Comparison of ENCODE assay signal across 2 cellular contexts in genomic region chr2:74856004-74856578, GRCh38.
A peak's percentile ranks its signal among the peaks of the same experiment; 100 is the strongest.
TF ChIP-seq lines count a peak whose summit lies in the region.

No MANE protein-coding gene starts in this region.

TF ChIP-seq in IMR-90, 13 proteins besides CTCF, POLR2A, EP300 and RAD21:
- TF ChIP-seq CHD1 (IDR thresholded peaks at IDR 0.05; ENCODE audit: low read depth, low read length) (no peak), ELK1 (IDR thresholded peaks at IDR 0.05; ENCODE audit: borderline replicate concordance, low read depth, low read length) (no peak), BHLHE40 (IDR thresholded peaks at IDR 0.05; ENCODE audit: low read depth, low read length) (no peak), MXI1 (IDR thresholded peaks at IDR 0.05; ENCODE audit: borderline replicate concordance, low read depth, low read length) (no peak), RCOR1 (IDR thresholded peaks at IDR 0.05; ENCODE audit: insufficient replicate concordance, low read length) (no peak)

TF ChIP-seq in HepG2, 621 proteins besides CTCF, POLR2A, EP300 and RAD21 (continues in another document):
- peak; percentile 73 for TF ChIP-seq SALL1 (CRISPR knock-in tag; IDR thresholded peaks at IDR 0.05)
- no peak for TF ChIP-seq ZNF234 (CRISPR knock-in tag; conservative IDR thresholded peaks at IDR 0.05)
- TF ChIP-seq HDAC1 (CRISPR knock-in tag; IDR thresholded peaks at IDR 0.05): no peak; the same call in none of the 2 replicates
- TF ChIP-seq, protein P1, sequence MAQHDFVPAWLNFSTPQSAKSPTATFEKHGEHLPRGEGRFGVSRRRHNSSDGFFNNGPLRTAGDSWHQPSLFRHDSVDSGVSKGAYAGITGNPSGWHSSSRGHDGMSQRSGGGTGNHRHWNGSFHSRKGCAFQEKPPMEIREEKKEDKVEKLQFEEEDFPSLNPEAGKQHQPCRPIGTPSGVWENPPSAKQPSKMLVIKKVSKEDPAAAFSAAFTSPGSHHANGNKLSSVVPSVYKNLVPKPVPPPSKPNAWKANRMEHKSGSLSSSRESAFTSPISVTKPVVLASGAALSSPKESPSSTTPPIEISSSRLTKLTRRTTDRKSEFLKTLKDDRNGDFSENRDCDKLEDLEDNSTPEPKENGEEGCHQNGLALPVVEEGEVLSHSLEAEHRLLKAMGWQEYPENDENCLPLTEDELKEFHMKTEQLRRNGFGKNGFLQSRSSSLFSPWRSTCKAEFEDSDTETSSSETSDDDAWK (CRISPR knock-in tag; IDR thresholded peaks at IDR 0.05): no peak
- TF ChIP-seq, protein P2, sequence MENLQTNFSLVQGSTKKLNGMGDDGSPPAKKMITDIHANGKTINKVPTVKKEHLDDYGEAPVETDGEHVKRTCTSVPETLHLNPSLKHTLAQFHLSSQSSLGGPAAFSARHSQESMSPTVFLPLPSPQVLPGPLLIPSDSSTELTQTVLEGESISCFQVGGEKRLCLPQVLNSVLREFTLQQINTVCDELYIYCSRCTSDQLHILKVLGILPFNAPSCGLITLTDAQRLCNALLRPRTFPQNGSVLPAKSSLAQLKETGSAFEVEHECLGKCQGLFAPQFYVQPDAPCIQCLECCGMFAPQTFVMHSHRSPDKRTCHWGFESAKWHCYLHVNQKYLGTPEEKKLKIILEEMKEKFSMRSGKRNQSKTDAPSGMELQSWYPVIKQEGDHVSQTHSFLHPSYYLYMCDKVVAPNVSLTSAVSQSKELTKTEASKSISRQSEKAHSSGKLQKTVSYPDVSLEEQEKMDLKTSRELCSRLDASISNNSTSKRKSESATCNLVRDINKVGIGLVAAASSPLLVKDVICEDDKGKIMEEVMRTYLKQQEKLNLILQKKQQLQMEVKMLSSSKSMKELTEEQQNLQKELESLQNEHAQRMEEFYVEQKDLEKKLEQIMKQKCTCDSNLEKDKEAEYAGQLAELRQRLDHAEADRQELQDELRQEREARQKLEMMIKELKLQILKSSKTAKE (CRISPR knock-in tag; IDR thresholded peaks at IDR 0.05; ENCODE audit: borderline replicate concordance): peak; percentile 76; the same call in 1 of the 2 replicates
- TF ChIP-seq, protein P3, sequence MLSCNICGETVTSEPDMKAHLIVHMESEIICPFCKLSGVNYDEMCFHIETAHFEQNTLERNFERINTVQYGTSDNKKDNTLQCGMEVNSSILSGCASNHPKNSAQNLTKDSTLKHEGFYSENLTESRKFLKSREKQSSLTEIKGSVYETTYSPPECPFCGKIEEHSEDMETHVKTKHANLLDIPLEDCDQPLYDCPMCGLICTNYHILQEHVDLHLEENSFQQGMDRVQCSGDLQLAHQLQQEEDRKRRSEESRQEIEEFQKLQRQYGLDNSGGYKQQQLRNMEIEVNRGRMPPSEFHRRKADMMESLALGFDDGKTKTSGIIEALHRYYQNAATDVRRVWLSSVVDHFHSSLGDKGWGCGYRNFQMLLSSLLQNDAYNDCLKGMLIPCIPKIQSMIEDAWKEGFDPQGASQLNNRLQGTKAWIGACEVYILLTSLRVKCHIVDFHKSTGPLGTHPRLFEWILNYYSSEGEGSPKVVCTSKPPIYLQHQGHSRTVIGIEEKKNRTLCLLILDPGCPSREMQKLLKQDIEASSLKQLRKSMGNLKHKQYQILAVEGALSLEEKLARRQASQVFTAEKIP (CRISPR knock-in tag; IDR thresholded peaks at IDR 0.05; ENCODE audit: borderline replicate concordance): no peak
- TF ChIP-seq, protein P4, sequence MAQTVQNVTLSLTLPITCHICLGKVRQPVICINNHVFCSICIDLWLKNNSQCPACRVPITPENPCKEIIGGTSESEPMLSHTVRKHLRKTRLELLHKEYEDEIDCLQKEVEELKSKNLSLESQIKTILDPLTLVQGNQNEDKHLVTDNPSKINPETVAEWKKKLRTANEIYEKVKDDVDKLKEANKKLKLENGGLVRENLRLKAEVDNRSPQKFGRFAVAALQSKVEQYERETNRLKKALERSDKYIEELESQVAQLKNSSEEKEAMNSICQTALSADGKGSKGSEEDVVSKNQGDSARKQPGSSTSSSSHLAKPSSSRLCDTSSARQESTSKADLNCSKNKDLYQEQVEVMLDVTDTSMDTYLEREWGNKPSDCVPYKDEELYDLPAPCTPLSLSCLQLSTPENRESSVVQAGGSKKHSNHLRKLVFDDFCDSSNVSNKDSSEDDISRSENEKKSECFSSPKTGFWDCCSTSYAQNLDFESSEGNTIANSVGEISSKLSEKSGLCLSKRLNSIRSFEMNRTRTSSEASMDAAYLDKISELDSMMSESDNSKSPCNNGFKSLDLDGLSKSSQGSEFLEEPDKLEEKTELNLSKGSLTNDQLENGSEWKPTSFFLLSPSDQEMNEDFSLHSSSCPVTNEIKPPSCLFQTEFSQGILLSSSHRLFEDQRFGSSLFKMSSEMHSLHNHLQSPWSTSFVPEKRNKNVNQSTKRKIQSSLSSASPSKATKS (CRISPR knock-in tag; IDR thresholded peaks at IDR 0.05): no peak
- TF ChIP-seq, protein P5, sequence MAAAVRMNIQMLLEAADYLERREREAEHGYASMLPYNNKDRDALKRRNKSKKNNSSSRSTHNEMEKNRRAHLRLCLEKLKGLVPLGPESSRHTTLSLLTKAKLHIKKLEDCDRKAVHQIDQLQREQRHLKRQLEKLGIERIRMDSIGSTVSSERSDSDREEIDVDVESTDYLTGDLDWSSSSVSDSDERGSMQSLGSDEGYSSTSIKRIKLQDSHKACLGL (CRISPR knock-in tag; IDR thresholded peaks at IDR 0.05): peak; percentile 71; the same call in 1 of the 2 replicates
- no peak for TF ChIP-seq CHD4 (IDR thresholded peaks at IDR 0.05; ENCODE audit: borderline replicate concordance, low read length)
- TF ChIP-seq ZGPAT (CRISPR knock-in tag; IDR thresholded peaks at IDR 0.05): peak; percentile 92
- TF ChIP-seq SIN3A (IDR thresholded peaks at IDR 0.05; ENCODE audit: borderline replicate concordance, low read depth, low read length): peak; percentile 29; the same call in 1 of the 2 replicates
- no peak for TF ChIP-seq MYNN (CRISPR knock-in tag; IDR thresholded peaks at IDR 0.05; ENCODE audit: low read depth)
- no peak for TF ChIP-seq ZNF615 (CRISPR knock-in tag; IDR thresholded peaks at IDR 0.05; ENCODE audit: borderline replicate concordance)
- TF ChIP-seq ZNF775 (CRISPR knock-in tag; IDR thresholded peaks at IDR 0.05; ENCODE audit: borderline replicate concordance): no peak
- no peak for TF ChIP-seq JARID2 (CRISPR knock-in tag; IDR thresholded peaks at IDR 0.05; ENCODE audit: insufficient replicate concordance)
- peak; percentile 98 for TF ChIP-seq NCOA2 (CRISPR knock-in tag; IDR thresholded peaks at IDR 0.05)
- TF ChIP-seq SP5 (CRISPR knock-in tag; IDR thresholded peaks at IDR 0.05; ENCODE audit: borderline replicate concordance, low read depth): peak; percentile 100
- no peak; the same call in 1 of the 2 replicates for TF ChIP-seq SRY (CRISPR knock-in tag; IDR thresholded peaks at IDR 0.05)
- TF ChIP-seq SSRP1 (CRISPR knock-in tag; IDR thresholded peaks at IDR 0.05): 0 out of 2 replicates have a peak, but pooled peaks have one; percentile 67
- peak; percentile 90 for TF ChIP-seq CREM (IDR thresholded peaks at IDR 0.05)
- TF ChIP-seq CREM (CRISPR knock-in tag; IDR thresholded peaks at IDR 0.05): no peak
- 0 out of 2 replicates have a peak, but pooled peaks have one; percentile 71 for TF ChIP-seq SNAPC4 (CRISPR knock-in tag; IDR thresholded peaks at IDR 0.05)
- 0 out of 2 replicates have a peak, but pooled peaks have one; percentile 58 for TF ChIP-seq ZNF550 (CRISPR knock-in tag; IDR thresholded peaks at IDR 0.05; ENCODE audit: borderline replicate concordance)
- TF ChIP-seq FIP1L1 (IDR thresholded peaks at IDR 0.05; ENCODE audit: borderline replicate concordance, insufficient read depth, low read depth, low read length): no peak
- peak; percentile 32; the same call in 1 of the 2 replicates for TF ChIP-seq IRF2 (CRISPR knock-in tag; IDR thresholded peaks at IDR 0.05)
- TF ChIP-seq ZNF75D (CRISPR knock-in tag; IDR thresholded peaks at IDR 0.05; ENCODE audit: borderline replicate concordance): no peak
- no peak for TF ChIP-seq ZNF841 (CRISPR knock-in tag; IDR thresholded peaks at IDR 0.05; ENCODE audit: borderline replicate concordance)
- TF ChIP-seq CBX5 (CRISPR knock-in tag; IDR thresholded peaks at IDR 0.05; ENCODE audit: borderline replicate concordance): peak; percentile 86; the same call in 1 of the 2 replicates
- TF ChIP-seq ZNF331 (CRISPR knock-in tag; IDR thresholded peaks at IDR 0.05): peak; percentile 78
- TF ChIP-seq, protein P6, sequence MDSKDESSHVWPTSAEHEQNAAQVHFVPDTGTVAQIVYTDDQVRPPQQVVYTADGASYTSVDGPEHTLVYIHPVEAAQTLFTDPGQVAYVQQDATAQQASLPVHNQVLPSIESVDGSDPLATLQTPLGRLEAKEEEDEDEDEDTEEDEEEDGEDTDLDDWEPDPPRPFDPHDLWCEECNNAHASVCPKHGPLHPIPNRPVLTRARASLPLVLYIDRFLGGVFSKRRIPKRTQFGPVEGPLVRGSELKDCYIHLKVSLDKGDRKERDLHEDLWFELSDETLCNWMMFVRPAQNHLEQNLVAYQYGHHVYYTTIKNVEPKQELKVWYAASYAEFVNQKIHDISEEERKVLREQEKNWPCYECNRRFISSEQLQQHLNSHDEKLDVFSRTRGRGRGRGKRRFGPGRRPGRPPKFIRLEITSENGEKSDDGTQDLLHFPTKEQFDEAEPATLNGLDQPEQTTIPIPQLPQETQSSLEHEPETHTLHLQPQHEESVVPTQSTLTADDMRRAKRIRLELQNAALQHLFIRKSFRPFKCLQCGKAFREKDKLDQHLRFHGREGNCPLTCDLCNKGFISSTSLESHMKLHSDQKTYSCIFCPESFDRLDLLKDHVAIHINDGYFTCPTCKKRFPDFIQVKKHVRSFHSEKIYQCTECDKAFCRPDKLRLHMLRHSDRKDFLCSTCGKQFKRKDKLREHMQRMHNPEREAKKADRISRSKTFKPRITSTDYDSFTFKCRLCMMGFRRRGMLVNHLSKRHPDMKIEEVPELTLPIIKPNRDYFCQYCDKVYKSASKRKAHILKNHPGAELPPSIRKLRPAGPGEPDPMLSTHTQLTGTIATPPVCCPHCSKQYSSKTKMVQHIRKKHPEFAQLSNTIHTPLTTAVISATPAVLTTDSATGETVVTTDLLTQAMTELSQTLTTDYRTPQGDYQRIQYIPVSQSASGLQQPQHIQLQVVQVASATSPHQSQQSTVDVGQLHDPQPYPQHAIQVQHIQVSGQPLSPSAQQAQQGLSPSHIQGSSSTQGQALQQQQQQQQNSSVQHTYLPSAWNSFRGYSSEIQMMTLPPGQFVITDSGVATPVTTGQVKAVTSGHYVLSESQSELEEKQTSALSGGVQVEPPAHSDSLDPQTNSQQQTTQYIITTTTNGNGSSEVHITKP (CRISPR knock-in tag; IDR thresholded peaks at IDR 0.05; ENCODE audit: low read depth): 0 out of 2 replicates have a peak, but pooled peaks have one; percentile 18
- TF ChIP-seq ZNF232 (CRISPR knock-in tag; IDR thresholded peaks at IDR 0.05; ENCODE audit: borderline replicate concordance): peak; percentile 68; the same call in 1 of the 2 replicates
- TF ChIP-seq RXRB (CRISPR knock-in tag; IDR thresholded peaks at IDR 0.05; ENCODE audit: borderline replicate concordance): peak; percentile 93
- TF ChIP-seq CENPBD1 (CRISPR knock-in tag; IDR thresholded peaks at IDR 0.05; ENCODE audit: borderline replicate concordance, low read depth): no peak
- TF ChIP-seq FOXJ3 (CRISPR knock-in tag; IDR thresholded peaks at IDR 0.05; ENCODE audit: borderline replicate concordance): peak; percentile 95; the same call in 1 of the 2 replicates
- peak; percentile 56; the same call in 1 of the 2 replicates for TF ChIP-seq ATF1 (CRISPR knock-in tag; IDR thresholded peaks at IDR 0.05)
- TF ChIP-seq PAF1 (CRISPR knock-in tag; IDR thresholded peaks at IDR 0.05): no peak
